8 cellular contexts compared by ENCODE assay signal in genomic region chr10:13788701-13789447, GRCh38.
DNase-seq lines count a peak whose midpoint lies in the region; ATAC-seq and TF ChIP-seq lines count a peak whose summit lies in the region.

No MANE protein-coding gene starts in this region.

- H3K36me3 ChIP-seq in breast epithelium (no peaks in the 10 kb centered on the region), hepatocyte (replicated peaks; ENCODE audit: insufficient read depth, low read depth) (no peaks in the 10 kb centered on the region)

- DNase-seq in MCF 10A (ENCODE audit: unreplicated experiment), result no peak
- DNase-seq in breast epithelium (ENCODE audit: low spot score in 2 of 2), result no peak
- DNase-seq in mesothelial cell of epicardium (ENCODE audit: low spot score in 2 of 2, unreplicated experiment in 2 of 2), result no peak
- DNase-seq in hepatocyte (ENCODE audit: low spot score), result no peak
- DNase-seq in left lobe of liver (ENCODE audit: low spot score), result no peak

- H3K27ac Mint-ChIP-seq in MCF 10A (ENCODE audit: low read depth, unreplicated experiment) (peak overlapping the region; percentile 25), mesothelial cell of epicardium (peak overlapping the region; percentile 57)
- H3K27ac Mint-ChIP-seq in dendritic cell treated with granulocyte-macrophage colony-stimulating factor and Interleukin-4, amounts not matched to agents 40 ng/mL and 50 ng/mL, for 4 days, result peak overlapping the region; percentile 9

- H3K27me3 ChIP-seq in breast epithelium (no peaks in the 10 kb centered on the region), hepatocyte (no peaks in the 10 kb centered on the region)

- TF ChIP-seq POLR2A in breast epithelium (IDR thresholded peaks at IDR 0.05), result no peak

- H3K9me3 Mint-ChIP-seq in MCF 10A (ENCODE audit: unreplicated experiment) (no peaks in the 10 kb centered on the region), mesothelial cell of epicardium (no peaks in the 10 kb centered on the region)
- H3K9me3 Mint-ChIP-seq in dendritic cell treated with granulocyte-macrophage colony-stimulating factor and Interleukin-4, amounts not matched to agents 40 ng/mL and 50 ng/mL, for 4 days, result no peaks in the 10 kb centered on the region

- H2AFZ ChIP-seq in hepatocyte, result no peak overlapping the region

- H3K4me3 ChIP-seq in breast epithelium (no peak overlapping the region), hepatocyte (no peak overlapping the region)

- no peak overlapping the region for H3K4me3 Mint-ChIP-seq in MCF 10A (ENCODE audit: unreplicated experiment)
- no peak overlapping the region for H3K4me3 Mint-ChIP-seq in dendritic cell treated with granulocyte-macrophage colony-stimulating factor and Interleukin-4, amounts not matched to agents 40 ng/mL and 50 ng/mL, for 4 days
- H3K4me3 Mint-ChIP-seq in mesothelial cell of epicardium, result no peak overlapping the region

- H3K36me3 Mint-ChIP-seq in MCF 10A (ENCODE audit: insufficient read depth, unreplicated experiment) (no peaks in the 10 kb centered on the region), mesothelial cell of epicardium (peaks cover 6% of the 10 kb centered on the region)
- H3K36me3 Mint-ChIP-seq in dendritic cell treated with granulocyte-macrophage colony-stimulating factor and Interleukin-4, amounts not matched to agents 40 ng/mL and 50 ng/mL, for 4 days (ENCODE audit: low read depth), result no peaks in the 10 kb centered on the region

- TF ChIP-seq CTCF in MCF 10A (IDR thresholded peaks at IDR 0.05; ENCODE audit: unreplicated experiment) (no peak), breast epithelium (IDR thresholded peaks at IDR 0.05) (no peak), mesothelial cell of epicardium (IDR thresholded peaks at IDR 0.05; ENCODE audit: unreplicated experiment) (no peak), hepatocyte (IDR thresholded peaks at IDR 0.05; ENCODE audit: poor library complexity) (no peak)

- no peak overlapping the region for H3K4me2 ChIP-seq in hepatocyte

- H3K4me1 Mint-ChIP-seq in MCF 10A (ENCODE audit: insufficient read depth, unreplicated experiment) (no peaks in the 10 kb centered on the region), mesothelial cell of epicardium (peaks cover 16% of the 10 kb centered on the region)
- peaks cover 5% of the 10 kb centered on the region for H3K4me1 Mint-ChIP-seq in dendritic cell treated with granulocyte-macrophage colony-stimulating factor and Interleukin-4, amounts not matched to agents 40 ng/mL and 50 ng/mL, for 4 days (ENCODE audit: low read depth)

- H3K27me3 Mint-ChIP-seq in MCF 10A (ENCODE audit: insufficient read depth, unreplicated experiment) (peaks cover 6% of the 10 kb centered on the region), mesothelial cell of epicardium (ENCODE audit: low read depth) (no peaks in the 10 kb centered on the region)
- H3K27me3 Mint-ChIP-seq in dendritic cell treated with granulocyte-macrophage colony-stimulating factor and Interleukin-4, amounts not matched to agents 40 ng/mL and 50 ng/mL, for 4 days, result peaks cover 7% of the 10 kb centered on the region

- POLR2A ChIA-PET in MCF 10A (lab: Yijun Ruan, JAX), result no interaction called here

- H3K27ac ChIP-seq in breast epithelium (peak overlapping the region in 1 of 2 donors; percentile 20), hepatocyte (no peak overlapping the region)

- H4K20me1 ChIP-seq in hepatocyte (ENCODE audit: insufficient read depth, poor library complexity, severe bottlenecking), result no peaks in the 10 kb centered on the region

- CTCF ChIA-PET in MCF 10A (lab: Yijun Ruan, JAX), result interaction anchor here (0.6 to 2.7 kb wide), 10 partner anchors 13 to 699 kb away, joined by 3 to 11 read pairs (median 3); no protein-coding TSS in a partner anchor

- H3K79me2 ChIP-seq in hepatocyte, result no peaks in the 10 kb centered on the region

- no peak for ATAC-seq in HG03432 (IDR thresholded peaks at IDR 0.05; ENCODE audit: unreplicated experiment)
- ATAC-seq in GM21390 (IDR thresholded peaks at IDR 0.05; ENCODE audit: unreplicated experiment), result no peak
- ATAC-seq in left lobe of liver, result no peak

- no peaks in the 10 kb centered on the region for H3K4me1 ChIP-seq in breast epithelium
- peaks cover 7% of the 10 kb centered on the region for H3K4me1 ChIP-seq in hepatocyte (ENCODE audit: insufficient read depth)

- H3K9me2 ChIP-seq in hepatocyte (replicated peaks; ENCODE audit: insufficient read depth), result no peaks in the 10 kb centered on the region

- intact Hi-C loops in MCF 10A (cut with micrococcal nuclease), result loop anchor here (5.0 to 10.0 kb wide), 2 partner anchors 408 to 1036 kb away; no protein-coding TSS in a partner anchor
- intact Hi-C loops in breast epithelium (cut with DNase I; ENCODE audit: low total_unique reads), result no loop called here
- intact Hi-C loops in dendritic cell treated with granulocyte-macrophage colony-stimulating factor and Interleukin-4, amounts not matched to agents 40 ng/mL and 50 ng/mL, for 4 days (cut with micrococcal nuclease), result loop anchor here (5.0 kb wide), 1 partner anchor 208 kb away; no protein-coding TSS in a partner anchor

- H3K9me3 ChIP-seq in breast epithelium (no peaks in the 10 kb centered on the region), hepatocyte (ENCODE audit: low read depth) (no peaks in the 10 kb centered on the region)

- no TSS peak for BruUV-seq in MCF 10A (replicated peaks; lab: Mats Ljungman, UMichigan)

- 69% methylated on average over 9 of the region's 9 CpGs for WGBS in hepatocyte (ENCODE audit: low lambda C conversion rate, missing lambda C conversion rate)
